ENCODE assay signal across 1 cellular context in genomic region chr7:94060772-94061171, GRCh38.
TF ChIP-seq lines count a peak whose summit lies in the region.

No MANE protein-coding gene starts in this region.

TF ChIP-seq in GM12878, 131 proteins besides CTCF, POLR2A, EP300 and RAD21 (continued from another document and continues in another):
- TF ChIP-seq BCL3 (IDR thresholded peaks at IDR 0.05; ENCODE audit: borderline replicate concordance, insufficient read depth, low read depth, low read length, poor library complexity, severe bottlenecking) (no peak), GABPA (IDR thresholded peaks at IDR 0.05; ENCODE audit: low read depth) (peak; percentile 21; the same call in 1 of the 2 replicates), ZBTB11 (CRISPR knock-in tag; IDR thresholded peaks at IDR 0.05) (no peak), CREM (IDR thresholded peaks at IDR 0.05; ENCODE audit: low read depth) (peak; percentile 82), BMI1 (IDR thresholded peaks at IDR 0.05; ENCODE audit: borderline replicate concordance) (no peak), NR2F1 (conservative IDR thresholded peaks at IDR 0.05) (peak; percentile 72), ZNF622 (IDR thresholded peaks at IDR 0.05) (no peak), TCF7 (IDR thresholded peaks at IDR 0.05; ENCODE audit: borderline replicate concordance) (peak; percentile 89), E4F1 (IDR thresholded peaks at IDR 0.05; ENCODE audit: borderline replicate concordance, partially characterized antibody) (no peak), RUNX3 (IDR thresholded peaks at IDR 0.05; ENCODE audit: low read length) (peak; percentile 87), ATF7 (IDR thresholded peaks at IDR 0.05; ENCODE audit: low read depth) (peak; percentile 34; the same call in 1 of the 2 replicates), TCF12 (IDR thresholded peaks at IDR 0.05; ENCODE audit: low read depth, low read length) (no peak), IRF4 (IDR thresholded peaks at IDR 0.05; ENCODE audit: low read depth, low read length) (0 out of 2 replicates have a peak, but pooled peaks have one; percentile 26), SMC3 (IDR thresholded peaks at IDR 0.05; ENCODE audit: borderline replicate concordance, low read length) (no peak), JUNB (IDR thresholded peaks at IDR 0.05) (peak; percentile 29; the same call in 1 of the 2 replicates), NFXL1 (IDR thresholded peaks at IDR 0.05; ENCODE audit: borderline replicate concordance) (no peak), E2F8 (IDR thresholded peaks at IDR 0.05; ENCODE audit: low read depth, partially characterized antibody) (no peak), CBX5 (IDR thresholded peaks at IDR 0.05; ENCODE audit: low read depth) (no peak), NFIC (IDR thresholded peaks at IDR 0.05; ENCODE audit: low read depth, low read length) (peak; percentile 70; the same call in 1 of the 2 replicates), ELK1 (IDR thresholded peaks at IDR 0.05; ENCODE audit: low read depth, low read length) (no peak), PKNOX1 (IDR thresholded peaks at IDR 0.05) (no peak), ZBED1 (IDR thresholded peaks at IDR 0.05; ENCODE audit: borderline replicate concordance) (peak; percentile 51; the same call in 1 of the 2 replicates), ZNF592 (IDR thresholded peaks at IDR 0.05) (no peak), SMAD5 (IDR thresholded peaks at IDR 0.05; ENCODE audit: low read depth) (no peak), EGR1 (IDR thresholded peaks at IDR 0.05; ENCODE audit: borderline replicate concordance in 1 of 2, low read depth in 2 of 2, low read length in 2 of 2) (peak in 1 of 2 experiments; percentile 21; a peak in 1 of 3 replicates), ETV6 (conservative IDR thresholded peaks at IDR 0.05 in 1 of 2, IDR thresholded peaks at IDR 0.05 in 1 of 2; ENCODE audit: borderline replicate concordance in 1 of 2, low read depth in 1 of 2) (peak in 1 of 2 experiments; percentile 39; a peak in 2 of 4 replicates), NKRF (conservative IDR thresholded peaks at IDR 0.05) (no peak), ZNF24 (IDR thresholded peaks at IDR 0.05) (no peak), SREBF2 (IDR thresholded peaks at IDR 0.05; ENCODE audit: low read length) (no peak), IKZF2 (IDR thresholded peaks at IDR 0.05) (peak in 1 of 2 experiments; percentile 22; a peak in 2 of 4 replicates), ZNF217 (IDR thresholded peaks at IDR 0.05) (no peak), BCL11A (IDR thresholded peaks at IDR 0.05; ENCODE audit: low read depth, low read length) (peak; percentile 59; the same call in 1 of the 2 replicates), IKZF1 (conservative IDR thresholded peaks at IDR 0.05) (peak; percentile 58), DPF2 (IDR thresholded peaks at IDR 0.05) (0 out of 2 replicates have a peak, but pooled peaks have one; percentile 24), ZNF207 (IDR thresholded peaks at IDR 0.05; ENCODE audit: borderline replicate concordance) (no peak), SPI1 (IDR thresholded peaks at IDR 0.05; ENCODE audit: borderline replicate concordance, insufficient read depth, low read depth, low read length) (no peak), MXI1 (IDR thresholded peaks at IDR 0.05; ENCODE audit: low read depth, low read length) (no peak), CBX3 (IDR thresholded peaks at IDR 0.05; ENCODE audit: borderline replicate concordance, low read depth) (no peak), MEF2B (IDR thresholded peaks at IDR 0.05; ENCODE audit: partially characterized antibody, poor library complexity, severe bottlenecking) (no peak), EED (IDR thresholded peaks at IDR 0.05; ENCODE audit: low read depth) (0 out of 2 replicates have a peak, but pooled peaks have one; percentile 45), ATF2 (IDR thresholded peaks at IDR 0.05; ENCODE audit: low read length) (peak; percentile 34; the same call in 1 of the 2 replicates), YY1 (IDR thresholded peaks at IDR 0.05; ENCODE audit: low read depth, low read length) (no peak)
